ENCODE assay signal across 1 cellular context in the genomic region with DNA sequence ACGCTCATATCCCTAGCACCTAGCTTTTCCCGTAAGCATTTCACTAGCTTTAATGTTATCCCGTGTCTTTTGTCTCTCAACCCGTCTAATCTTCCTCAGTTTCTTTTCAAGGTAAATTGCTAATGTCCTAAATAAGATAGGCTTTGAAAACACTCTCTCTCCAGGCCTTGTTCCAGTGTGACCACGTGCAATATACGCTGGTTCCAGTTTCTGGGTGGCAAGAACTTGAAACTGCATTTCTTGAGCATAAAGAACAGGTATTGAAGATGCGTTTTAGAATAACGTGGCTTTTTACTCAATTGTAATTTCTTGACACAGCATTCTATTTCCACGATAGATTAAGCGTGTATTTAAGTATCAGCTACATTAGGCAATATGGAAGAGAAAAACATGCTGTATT.
TF ChIP-seq lines count a peak whose summit lies in the region.

No MANE protein-coding gene starts in this region.

TF ChIP-seq in GM12891, 5 proteins besides CTCF, POLR2A, EP300 and RAD21:
- no peak for TF ChIP-seq POU2F2 (IDR thresholded peaks at IDR 0.05; ENCODE audit: low read depth, low read length)
- no peak for TF ChIP-seq SPI1 (IDR thresholded peaks at IDR 0.05; ENCODE audit: low read depth, low read length)
- TF ChIP-seq PAX5 (IDR thresholded peaks at IDR 0.05; ENCODE audit: insufficient read depth, low read length, severe bottlenecking), result no peak
- TF ChIP-seq POLR2AphosphoS5 (IDR thresholded peaks at IDR 0.05; ENCODE audit: low read depth, low read length), result no peak
- TF ChIP-seq TAF1 (IDR thresholded peaks at IDR 0.05; ENCODE audit: low read depth, low read length), result no peak
